7 cellular contexts compared by ENCODE assay signal in genomic region chr17:7046127-7046724, GRCh38. TPM values are rescaled to one million over a fixed set of nuclear protein-coding genes. Genes with fewer than 3 reads are reported as not detected.
DNase-seq lines count a peak whose midpoint lies in the region; ATAC-seq and TF ChIP-seq lines count a peak whose summit lies in the region.
"Had no signal": no experiment of that assay in that cellular context is flagged by ENCODE, and none has a peak within 500 bp of the region (broad histone marks: within the 10 kb centered on the region; RNA-seq: fewer than 3 reads in every experiment).

No MANE protein-coding gene starts in this region.

- DNase-seq in activated T-cell treated with anti-CD3 and anti-CD28 coated beads, Interleukin-2, amount 50 U/mL, for 48 hours, result peak; percentile 63 to 67
- DNase-seq in right lobe of liver (peak in 1 of 3 donors; percentile 46), putamen (ENCODE audit: low spot score) (no peak)

- no peak for TF ChIP-seq POLR2A in right lobe of liver (IDR thresholded peaks at IDR 0.05)

- H3K36me3 ChIP-seq in HUES6 (ENCODE audit: control insufficient read depth, insufficient read depth, low read length), result no peaks in the 10 kb centered on the region
- H3K36me3 ChIP-seq in right lobe of liver, result no peaks in the 10 kb centered on the region

- TF ChIP-seq CTCF in right lobe of liver (IDR thresholded peaks at IDR 0.05), result no peak

- H3K4me3 ChIP-seq in HUES6 (ENCODE audit: low read depth, low read length) (peak overlapping the region; percentile 57), right lobe of liver (peak overlapping the region in 2 of 3 donors; percentile 10 to 36)

- ATAC-seq in right lobe of liver (peak in 3 of 4 donors; percentile 5 to 23 (median 15)), GM21447 (IDR thresholded peaks at IDR 0.05; ENCODE audit: unreplicated experiment) (no peak), GM18861 (IDR thresholded peaks at IDR 0.05; ENCODE audit: unreplicated experiment) (no peak)

- H3K27me3 ChIP-seq in HUES6 (ENCODE audit: control insufficient read depth, insufficient read depth, low read length) (peaks cover 52% of the 10 kb centered on the region), right lobe of liver (no peaks in the 10 kb centered on the region)

- H3K27ac ChIP-seq in HUES6 (ENCODE audit: low read depth, low read length) (no peak overlapping the region), right lobe of liver (peak overlapping the region in 2 of 3 donors; percentile 12 to 57)

- H3K4me1 ChIP-seq in HUES6 (ENCODE audit: control insufficient read depth, insufficient read depth, low read length), result peaks cover 25% of the 10 kb centered on the region
- peaks cover 0 to 53% (median 26%) of the 10 kb centered on the region in 4 donors for H3K4me1 ChIP-seq in right lobe of liver

- 3% methylated on average over 6 of the region's 15 CpGs for WGBS in right lobe of liver (ENCODE audit: insufficient coverage, low coverage, low lambda C conversion rate, missing lambda C conversion rate)

- H3K9me3 ChIP-seq in HUES6 (ENCODE audit: control insufficient read depth, insufficient read depth, low read depth, low read length), result no peaks in the 10 kb centered on the region
- H3K9me3 ChIP-seq in right lobe of liver, result no peaks in the 10 kb centered on the region

- intact Hi-C loops in right lobe of liver (cut with DNase I), result no loop called here

- peak overlapping the region; percentile 64 for H3K9ac ChIP-seq in HUES6 (ENCODE audit: low read length)

RNA-seq across cellular contexts. Expression of gene SLC16A11, which starts 2.3 kb away (rescaled TPM):
- total RNA-seq in right lobe of liver, result 10 to 100 TPM in 1 of 6 experiments, 1 to 10 TPM in 4, under 1 TPM in 1; 0.84 to 10.2 (median 2.4) TPM

RNA-seq across cellular contexts. Expression of gene SLC16A13, which starts 10.4 kb away (rescaled TPM):
- 10 to 100 TPM; 14.7 to 66.4 (median 39.5) TPM for total RNA-seq in right lobe of liver

RNA-seq across cellular contexts. Expression of gene BCL6B, which starts 23.4 kb away (rescaled TPM):
- 1 to 10 TPM in 5 of 6 experiments, under 1 TPM in 1; 0.71 to 3.5 (median 1.5) TPM for total RNA-seq in right lobe of liver

RNA-seq across cellular contexts. Expression of gene RNASEK, which starts 33.8 kb away (rescaled TPM):
- total RNA-seq in right lobe of liver, result 100 to 1,000 TPM in 3 of 6 experiments, 10 to 100 TPM in 3; 72.5 to 141 (median 108) TPM

RNA-seq across cellular contexts. Expression of gene CLEC10A, which starts 33.8 kb away (rescaled TPM):
- 1 to 10 TPM in 4 of 6 experiments, under 1 TPM in 2; 0.77 to 2.6 (median 1.5) TPM for total RNA-seq in right lobe of liver
- total RNA-seq: T-helper 1 cell treated with Interleukin-12 subunit alpha and Interleukin-12 subunit beta and Interleukin-4 antibody, amounts not matched to agents 30 ng/mL and 1 ng/mL, for 36 hours had no signal

Comparison
In these comparisons a context has a peak if more than half of its experiments do, and no peak if none do; other contexts are left out.
1. ATAC-seq: peak in right lobe of liver (3 of 4); none in GM21447 (single experiment) and GM18861 (single experiment).